In genomic region chr5:124741711-124742496, GRCh38 we compare ENCODE assay signal across 8 cellular contexts. TPM values are rescaled to one million over a fixed set of nuclear protein-coding genes. Genes with fewer than 3 reads are reported as not detected.
DNase-seq lines count a peak whose midpoint lies in the region; ATAC-seq, FAIRE-seq and TF ChIP-seq lines count a peak whose summit lies in the region.

No MANE protein-coding gene starts in this region.

- no peak for ATAC-seq in natural killer cell treated with Interleukin-12 subunit alpha and Interleukin-12 subunit beta and Interleukin-15 and Interleukin-18, amount 100 ng/mL, for 72 hours
- ATAC-seq in HG03571 (IDR thresholded peaks at IDR 0.05; ENCODE audit: unreplicated experiment): no peak
- no peak for ATAC-seq in HG03442 (IDR thresholded peaks at IDR 0.05; ENCODE audit: unreplicated experiment)
- ATAC-seq in GM21717 (IDR thresholded peaks at IDR 0.05; ENCODE audit: unreplicated experiment): no peak

- no peak for TF ChIP-seq POLR2A in H54 (IDR thresholded peaks at IDR 0.05; ENCODE audit: low read depth, low read length)

- H3K27ac Mint-ChIP-seq in natural killer cell treated with Interleukin-12 subunit alpha and Interleukin-12 subunit beta and Interleukin-15 and Interleukin-18, amount 100 ng/mL, for 72 hours: peak overlapping the region in 1 of 2 donors; percentile 21

- H3K27me3 Mint-ChIP-seq in natural killer cell treated with Interleukin-12 subunit alpha and Interleukin-12 subunit beta and Interleukin-15 and Interleukin-18, amount 100 ng/mL, for 72 hours: peaks cover 27 to 44% of the 10 kb centered on the region in 2 donors

- H3K9me3 Mint-ChIP-seq in natural killer cell treated with Interleukin-12 subunit alpha and Interleukin-12 subunit beta and Interleukin-15 and Interleukin-18, amount 100 ng/mL, for 72 hours: peaks cover 4% of the 10 kb centered on the region

- H3K36me3 Mint-ChIP-seq in natural killer cell treated with Interleukin-12 subunit alpha and Interleukin-12 subunit beta and Interleukin-15 and Interleukin-18, amount 100 ng/mL, for 72 hours: no peaks in the 10 kb centered on the region

- H3K4me3 Mint-ChIP-seq in natural killer cell treated with Interleukin-12 subunit alpha and Interleukin-12 subunit beta and Interleukin-15 and Interleukin-18, amount 100 ng/mL, for 72 hours: no peak overlapping the region

- H3K4me1 Mint-ChIP-seq in natural killer cell treated with Interleukin-12 subunit alpha and Interleukin-12 subunit beta and Interleukin-15 and Interleukin-18, amount 100 ng/mL, for 72 hours (ENCODE audit: low read depth in 2 of 2): peaks cover 14% of the 10 kb centered on the region in 2 donors

- no peak for FAIRE-seq in H54 (lab: Jason Lieb, UNC)
- peak; percentile 98 for FAIRE-seq in RCC 7860 (lab: Jason Lieb, UNC)

- DNase-seq in H54 (ENCODE audit: insufficient read length, low spot score) (peak; percentile 32), RCC 7860 (ENCODE audit: low spot score) (peak; percentile 98), fibroblast of peridontal ligament (ENCODE audit: extremely low read depth) (peak; percentile 93), skeletal muscle cell (ENCODE audit: low read depth) (no peak)
- DNase-seq in natural killer cell treated with Interleukin-12 subunit alpha and Interleukin-12 subunit beta and Interleukin-15 and Interleukin-18, amount 100 ng/mL, for 72 hours (ENCODE audit: low spot score): no peak

- peak overlapping the region; percentile 80 for H3K4me3 ChIP-seq in skeletal muscle cell (ENCODE audit: low read depth, low read length)

RNA-seq across cellular contexts. Expression of gene ZNF608, which starts 4.5 kb away (rescaled TPM):
- total RNA-seq in natural killer cell treated with Interleukin-12 subunit alpha and Interleukin-12 subunit beta and Interleukin-15 and Interleukin-18, amount 100 ng/mL, for 72 hours: under 1 TPM; 0.47 to 0.59 TPM

Comparison
In these comparisons a context has a peak if more than half of its experiments do, and no peak if none do; other contexts are left out.
1. DNase-seq: peak in H54 (single experiment), RCC 7860 (single experiment) and fibroblast of peridontal ligament (single experiment); none in skeletal muscle cell (single experiment) and natural killer cell treated with Interleukin-12 subunit alpha and Interleukin-12 subunit beta and Interleukin-15 and Interleukin-18, amount 100 ng/mL, for 72 hours (single experiment).